ENCODE assay signal across 21 cellular contexts in the genomic region with DNA sequence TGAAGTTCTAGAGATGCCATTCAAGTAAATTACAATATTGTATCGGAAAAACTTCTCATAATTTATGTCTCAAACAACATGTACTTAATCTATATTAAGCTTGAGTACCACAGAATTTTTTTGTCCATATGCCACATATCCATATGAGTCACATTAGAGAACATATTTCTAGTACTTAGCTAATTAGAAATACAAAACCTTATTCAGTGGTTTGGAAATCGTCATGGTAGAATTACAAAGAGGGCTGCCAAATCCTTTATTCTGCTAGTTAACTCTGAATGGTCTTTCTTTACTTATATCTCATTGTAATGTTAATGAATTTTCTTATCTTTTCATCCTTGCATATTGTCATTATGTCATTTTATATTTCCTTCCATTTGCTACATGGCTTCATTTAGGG. TPM values are rescaled to one million over a fixed set of nuclear protein-coding genes. Genes with fewer than 3 reads are reported as not detected.
DNase-seq lines count a peak whose midpoint lies in the region; ATAC-seq, FAIRE-seq and TF ChIP-seq lines count a peak whose summit lies in the region.
"Had no signal": no experiment of that assay in that cellular context is flagged by ENCODE, and none has a peak within 500 bp of the region (broad histone marks: within the 10 kb centered on the region; RNA-seq: fewer than 3 reads in every experiment).

No MANE protein-coding gene starts in this region.

- peak; percentile 28 for DNase-seq in AG08395 (ENCODE audit: low spot score)
- no peak for DNase-seq in H54 (ENCODE audit: insufficient read length, low spot score)
- DNase-seq in amniotic stem cell (lab: John Stamatoyannopoulos, UW), result peak; percentile 54
- peak; percentile 52 for DNase-seq in fibroblast of the aortic adventitia (ENCODE audit: low read depth)
- DNase-seq in NCI-H748 treated with DMSO at 0.1 percent for 48 hours (lab: John Stamatoyannopoulos, UW), result no peak
- DNase-seq: left ventricle myocardium superior; NCI-H1694; NCI-H345; SHP77 treated with DMSO at 0.1 percent for 48 hours; small intestine; stimulated activated CD4-positive, alpha-beta T cell treated with anti-CD3 and anti-CD28 coated beads, Interleukin-4, amount 100 ng/mL, for 4 hours; stimulated activated CD8-positive, alpha-beta memory T cell treated with anti-CD3 and anti-CD28 coated beads, Interleukin-4, amount 100 ng/mL, for 48 hours; T-helper 9 cell had no signal

- ATAC-seq in HG02623 (IDR thresholded peaks at IDR 0.05; ENCODE audit: unreplicated experiment), result no peak
- no peak for ATAC-seq in GM19328 (IDR thresholded peaks at IDR 0.05; ENCODE audit: unreplicated experiment)
- no peak for ATAC-seq in GM18873 (IDR thresholded peaks at IDR 0.05; ENCODE audit: low FRiP score, unreplicated experiment)
- ATAC-seq: activated CD4-positive, CD25-positive, alpha-beta regulatory T cell treated with anti-CD3 and anti-CD28 coated beads, Interleukin-2, amount 50 U/mL, for 24 hours; left ventricle myocardium superior had no signal

- no peak for TF ChIP-seq POLR2A in H54 (IDR thresholded peaks at IDR 0.05; ENCODE audit: low read depth, low read length)

- TF ChIP-seq CTCF in fibroblast of the aortic adventitia (IDR thresholded peaks at IDR 0.05; ENCODE audit: insufficient read depth, low read length), result no peak

- H3K4me3 ChIP-seq in fibroblast of the aortic adventitia (ENCODE audit: low read depth, low read length), result no peak overlapping the region
- H3K4me3 ChIP-seq: HAP-1, thoracic aorta had no signal

- peak; percentile 52 for FAIRE-seq in H54 (lab: Jason Lieb, UNC)
- FAIRE-seq: colon, small intestine had no signal

RNA-seq across cellular contexts. Expression of a gene that starts 9.0 kb away (rescaled TPM):
- 10,091 and 12,680 TPM in 2 replicates for total RNA-seq in fibroblast of the aortic adventitia (ENCODE audit: low replicate concordance)
- total RNA-seq: HT-29 had no signal

RNA-seq across cellular contexts. Expression of a gene that starts 17.6 kb away (rescaled TPM):
- total RNA-seq in fibroblast of the aortic adventitia (ENCODE audit: low replicate concordance), result 11.9 and 19.1 TPM in 2 replicates

Comparison
In these comparisons a context has a peak if more than half of its experiments do, and no peak if none do; other contexts are left out.
1. DNase-seq: peak in AG08395 (single experiment), amniotic stem cell (single experiment) and fibroblast of the aortic adventitia (single experiment); none in H54 (single experiment) and NCI-H748 treated with DMSO at 0.1 percent for 48 hours (single experiment).